Comparison of ENCODE assay signal across 9 cellular contexts in the genomic region with DNA sequence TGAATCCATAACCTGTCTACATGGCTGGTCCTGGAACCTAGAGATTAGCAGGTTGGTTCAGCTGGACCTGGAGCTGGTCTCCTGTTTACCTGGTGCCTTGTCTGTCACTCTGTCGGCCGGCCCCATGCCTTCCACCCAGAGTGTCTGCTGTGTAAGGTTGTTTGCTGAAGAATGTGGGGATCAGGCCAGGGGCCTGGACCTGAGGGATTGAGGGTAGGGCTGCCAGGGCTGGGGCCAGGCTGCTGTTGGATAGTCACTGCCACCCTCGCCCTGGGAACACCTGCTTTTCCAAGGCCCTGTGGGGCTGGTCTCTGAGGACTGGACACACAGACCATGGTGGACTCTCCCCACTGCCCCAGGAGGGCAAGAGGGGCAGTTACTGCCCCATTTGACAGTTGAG. TPM values are rescaled to one million over a fixed set of nuclear protein-coding genes. Genes with fewer than 3 reads are reported as not detected.
DNase-seq lines count a peak whose midpoint lies in the region; ATAC-seq and TF ChIP-seq lines count a peak whose summit lies in the region.
"Had no signal": no experiment of that assay in that cellular context is flagged by ENCODE, and none has a peak within 500 bp of the region (broad histone marks: within the 10 kb centered on the region; RNA-seq: fewer than 3 reads in every experiment).

No MANE protein-coding gene starts in this region.

- no peaks in the 10 kb centered on the region for H3K36me3 ChIP-seq in mammary epithelial cell (ENCODE audit: insufficient read depth, low read length)
- peaks cover 0 to 11% (median 0%) of the 10 kb centered on the region in 4 donors for H3K36me3 ChIP-seq in upper lobe of left lung

- no peak for DNase-seq in MCF 10A (ENCODE audit: unreplicated experiment)
- no peak for DNase-seq in mammary epithelial cell
- no peak for DNase-seq in chondrocyte (ENCODE audit: low spot score)
- no peak for DNase-seq in mesothelial cell of epicardium (ENCODE audit: low spot score in 2 of 2, unreplicated experiment in 2 of 2)
- DNase-seq in upper lobe of left lung = no peak
- DNase-seq in T1000 (lab: John Stamatoyannopoulos, UW) = no peak

- H3K4me3 Mint-ChIP-seq in MCF 10A (ENCODE audit: unreplicated experiment) (peak overlapping the region; percentile 70), chondrocyte (ENCODE audit: unreplicated experiment) (peak overlapping the region; percentile 82), mesothelial cell of epicardium (peak overlapping the region; percentile 79)

- H3K27me3 Mint-ChIP-seq in MCF 10A (ENCODE audit: insufficient read depth, unreplicated experiment) (no peaks in the 10 kb centered on the region), chondrocyte (ENCODE audit: low read depth) (no peaks in the 10 kb centered on the region), mesothelial cell of epicardium (ENCODE audit: low read depth) (no peaks in the 10 kb centered on the region)

- no peaks in the 10 kb centered on the region for H4K20me1 ChIP-seq in mammary epithelial cell (ENCODE audit: insufficient read depth, low read length)

- dilution Hi-C loops in mammary epithelial cell (cut with HindIII; ENCODE audit: low sequenced_read_pairs) = no loop called here

- H3K27ac Mint-ChIP-seq in MCF 10A (ENCODE audit: low read depth, unreplicated experiment) (no peak overlapping the region), chondrocyte (ENCODE audit: unreplicated experiment) (no peak overlapping the region), mesothelial cell of epicardium (no peak overlapping the region)
- H3K27ac Mint-ChIP-seq: T-helper 1 cell treated with Interleukin-12 subunit alpha and Interleukin-12 subunit beta and Interleukin-4 antibody, amounts not matched to agents 30 μg/mL and 1 μg/mL, for 36 hours had no signal

- no peak overlapping the region for H3K9ac ChIP-seq in mammary epithelial cell (ENCODE audit: insufficient read depth, low read length)

- H3K9me3 Mint-ChIP-seq in MCF 10A (ENCODE audit: unreplicated experiment) (no peaks in the 10 kb centered on the region), chondrocyte (ENCODE audit: low read depth) (no peaks in the 10 kb centered on the region), mesothelial cell of epicardium (no peaks in the 10 kb centered on the region)
- H3K9me3 Mint-ChIP-seq: T-helper 1 cell treated with Interleukin-12 subunit alpha and Interleukin-12 subunit beta and Interleukin-4 antibody, amounts not matched to agents 30 μg/mL and 1 μg/mL, for 36 hours had no signal

- no peaks in the 10 kb centered on the region for H3K9me3 ChIP-seq in mammary epithelial cell (replicated peaks; ENCODE audit: insufficient read depth, low read length)
- no peaks in the 10 kb centered on the region for H3K9me3 ChIP-seq in upper lobe of left lung

- no peak overlapping the region for H2AFZ ChIP-seq in mammary epithelial cell (ENCODE audit: low read depth, low read length)

- peaks cover under 1% of the 10 kb centered on the region for H3K4me1 Mint-ChIP-seq in MCF 10A (ENCODE audit: insufficient read depth, unreplicated experiment)
- peaks cover 41% of the 10 kb centered on the region for H3K4me1 Mint-ChIP-seq in chondrocyte (ENCODE audit: low read depth)
- peaks cover 24% of the 10 kb centered on the region for H3K4me1 Mint-ChIP-seq in mesothelial cell of epicardium

- ATAC-seq in upper lobe of left lung (ENCODE audit: low FRiP score in 2 of 2) = no peak
- no peak for ATAC-seq in HG03460 (IDR thresholded peaks at IDR 0.05; ENCODE audit: unreplicated experiment)
- no peak for ATAC-seq in HG02763 (IDR thresholded peaks at IDR 0.05; ENCODE audit: unreplicated experiment)

- BruUV-seq in MCF 10A (replicated peaks; lab: Mats Ljungman, UMichigan) (no TSS peak), mammary epithelial cell (replicated peaks; lab: Mats Ljungman, UMichigan) (no TSS peak)

- no peaks in the 10 kb centered on the region for H3K79me2 ChIP-seq in mammary epithelial cell (ENCODE audit: insufficient read depth, low read length)

- no peak overlapping the region for H3K4me2 ChIP-seq in mammary epithelial cell (ENCODE audit: insufficient read depth, low read depth, low read length)

- H3K36me3 Mint-ChIP-seq in MCF 10A (ENCODE audit: insufficient read depth, unreplicated experiment) (peaks cover 7% of the 10 kb centered on the region), chondrocyte (ENCODE audit: low read depth) (no peaks in the 10 kb centered on the region), mesothelial cell of epicardium (peaks cover 2% of the 10 kb centered on the region)

- in situ Hi-C loops in mammary epithelial cell (cut with MboI; ENCODE audit: low sequenced_read_pairs in 2 of 2) = loop anchor here in 1 of 2 donors (10.0 kb wide), 1 partner anchor 117 kb away; a partner anchor contains a TSS

- WGBS in mammary epithelial cell (ENCODE audit: low coverage, missing lambda C conversion rate) = 96% methylated on average over 3 of the region's 3 CpGs
- WGBS in upper lobe of left lung, 2 donors = 6 to 45% methylated on average over 3 of the region's 3 CpGs

- intact Hi-C loops in MCF 10A (cut with micrococcal nuclease) (no loop called here), mammary epithelial cell (cut with micrococcal nuclease) (no loop called here)

- CTCF ChIA-PET in MCF 10A (lab: Yijun Ruan, JAX) (interaction anchor here (0.6 to 1.1 kb wide), 4 partner anchors 11 to 20 kb away, joined by 3 read pairs; no protein-coding TSS in a partner anchor), mammary epithelial cell (lab: Charles Lee; ENCODE audit: low non-redundant PET) (no interaction called here)

- peaks cover 18% of the 10 kb centered on the region for H3K4me1 ChIP-seq in mammary epithelial cell (ENCODE audit: insufficient read depth, low read length)
- peaks cover 56 to 77% (median 62%) of the 10 kb centered on the region in 4 donors for H3K4me1 ChIP-seq in upper lobe of left lung

- H3K4me3 ChIP-seq in mammary epithelial cell (replicated peaks in 1 of 3; ENCODE audit: insufficient read depth in 1 of 3, low read depth in 2 of 3, low read length in 3 of 3) = no peak overlapping the region
- H3K4me3 ChIP-seq in upper lobe of left lung = peak overlapping the region; percentile 82 to 97 (median 88)

- H3K27ac ChIP-seq in mammary epithelial cell (ENCODE audit: insufficient read depth, low read depth, low read length) (no peak overlapping the region), upper lobe of left lung (peak overlapping the region; percentile 71 to 95 (median 78))

- no peak for TF ChIP-seq EP300 in upper lobe of left lung (IDR thresholded peaks at IDR 0.05)

- TF ChIP-seq CTCF in MCF 10A (IDR thresholded peaks at IDR 0.05; ENCODE audit: unreplicated experiment) (no peak), mammary epithelial cell (conservative IDR thresholded peaks at IDR 0.05 in 1 of 2, IDR thresholded peaks at IDR 0.05 in 1 of 2; ENCODE audit: extremely low read depth in 1 of 2, insufficient read depth in 1 of 2, low read depth in 1 of 2, low read length in 2 of 2) (no peak), chondrocyte (IDR thresholded peaks at IDR 0.05) (no peak), mesothelial cell of epicardium (IDR thresholded peaks at IDR 0.05; ENCODE audit: unreplicated experiment) (no peak), upper lobe of left lung (IDR thresholded peaks at IDR 0.05) (no peak)

- H3K27me3 ChIP-seq in mammary epithelial cell (ENCODE audit: insufficient read depth, low read length) = no peaks in the 10 kb centered on the region
- H3K27me3 ChIP-seq in upper lobe of left lung = no peaks in the 10 kb centered on the region

- POLR2A ChIA-PET in MCF 10A (lab: Yijun Ruan, JAX) = interaction anchor here (0.6 to 2.6 kb wide), 6 partner anchors 13 to 132 kb away, joined by 3 to 11 read pairs (median 4); a partner anchor contains a TSS

- no peak for TF ChIP-seq POLR2A in upper lobe of left lung (IDR thresholded peaks at IDR 0.05)

RNA-seq across cellular contexts. Expression of a gene that starts 1.4 kb away (rescaled TPM):
- 8.5 and 14.5 TPM in 2 replicates for total RNA-seq in MCF 10A (2022)
- total RNA-seq in mammary epithelial cell = 10 to 100 TPM in 1 of 2 donors, 1 to 10 TPM in 1; 8.3 to 19.0 TPM
- polyA plus RNA-seq in mammary epithelial cell = 9.5 TPM
- 0.62 TPM for polyA minus RNA-seq in mammary epithelial cell
- total RNA-seq in chondrocyte = 61.5 to 89.4 TPM (median 87.0 TPM) in 3 replicates
- 48.1 to 55.1 TPM (median 51.3 TPM) in 3 replicates for total RNA-seq in mesothelial cell of epicardium
- total RNA-seq in upper lobe of left lung = 100 to 1,000 TPM; 131 to 604 (median 283) TPM

RNA-seq across cellular contexts. Expression of a gene that starts 8.6 kb away (rescaled TPM):
- total RNA-seq in MCF 10A (2022) = 4.9 and 7.7 TPM in 2 replicates
- 1 to 10 TPM in 1 of 2 donors, not detected in 1; 1.6 TPM for total RNA-seq in mammary epithelial cell
- polyA plus RNA-seq in mammary epithelial cell = 0.18 TPM
- not detected for polyA minus RNA-seq in mammary epithelial cell
- total RNA-seq in chondrocyte = 1.1 to 3.7 TPM (median 2.5 TPM) in 3 replicates
- 14.0 to 16.1 TPM (median 15.4 TPM) in 3 replicates for total RNA-seq in mesothelial cell of epicardium
- total RNA-seq in upper lobe of left lung = under 1 TPM in 2 of 6 donors, not detected in 4; 0.67 to 0.80 TPM

RNA-seq across cellular contexts. Expression of a gene that starts 18.5 kb away (rescaled TPM):
- total RNA-seq in MCF 10A (2022) (177 and 252 TPM in 2 replicates), mammary epithelial cell (100 to 1,000 TPM in 1 of 2 donors, 10 to 100 TPM in 1; 31.8 to 133 TPM), chondrocyte (39.0 to 43.4 TPM (median 41.7 TPM) in 3 replicates), mesothelial cell of epicardium (50.6 to 52.7 TPM (median 52.7 TPM) in 3 replicates), upper lobe of left lung (10 to 100 TPM; 20.1 to 62.8 (median 41.7) TPM)
- polyA plus RNA-seq in mammary epithelial cell = 45.4 TPM
- polyA minus RNA-seq in mammary epithelial cell = 13.2 TPM

RNA-seq across cellular contexts. Expression of a gene that starts 19.5 kb away (rescaled TPM):
- total RNA-seq in MCF 10A (2022) (16.4 and 17.7 TPM in 2 replicates), mammary epithelial cell (10 to 100 TPM; 11.3 to 23.2 TPM), chondrocyte (12.6 to 15.4 TPM (median 14.2 TPM) in 3 replicates), mesothelial cell of epicardium (27.6 to 31.1 TPM (median 29.7 TPM) in 3 replicates), upper lobe of left lung (10 to 100 TPM; 17.8 to 43.6 (median 28.8) TPM)
- 21.3 TPM for polyA plus RNA-seq in mammary epithelial cell
- polyA minus RNA-seq in mammary epithelial cell = 13.9 TPM

RNA-seq across cellular contexts. Expression of a gene that starts 19.6 kb away (rescaled TPM):
- total RNA-seq in MCF 10A (2022) = 99.8 and 136 TPM in 2 replicates
- total RNA-seq in mammary epithelial cell = 10 to 100 TPM; 56.2 to 92.0 TPM
- 33.9 TPM for polyA plus RNA-seq in mammary epithelial cell
- 155 TPM for polyA minus RNA-seq in mammary epithelial cell
- 107 to 158 TPM (median 108 TPM) in 3 replicates for total RNA-seq in chondrocyte
- total RNA-seq in mesothelial cell of epicardium = 242 to 250 TPM (median 243 TPM) in 3 replicates
- total RNA-seq in upper lobe of left lung = 100 to 1,000 TPM in 4 of 6 donors, 10 to 100 TPM in 2; 47.3 to 296 (median 118) TPM

Comparison
In these comparisons a context has a peak if more than half of its experiments do, and no peak if none do; other contexts are left out.
1. H3K4me3 ChIP-seq: peak in upper lobe of left lung (4 of 4); none in mammary epithelial cell (0 of 3).
2. Peak in every context shown above with its lines, with median percentiles within 50 percentile points of each other: H3K4me3 Mint-ChIP-seq.